In genomic region chr1:11617314-11617713, GRCh38 we compare ENCODE assay signal across 20 cellular contexts. TPM values are rescaled to one million over a fixed set of nuclear protein-coding genes. Genes with fewer than 3 reads are reported as not detected.
DNase-seq lines count a peak whose midpoint lies in the region; ATAC-seq and TF ChIP-seq lines count a peak whose summit lies in the region.
"Had no signal": no experiment of that assay in that cellular context is flagged by ENCODE, and none has a peak within 500 bp of the region (broad histone marks: within the 10 kb centered on the region; RNA-seq: fewer than 3 reads in every experiment).

No MANE protein-coding gene starts in this region.

- no peak overlapping the region for H3K4ac ChIP-seq in neuronal stem cell (ENCODE audit: low read length)

- no peak overlapping the region for H2BK15ac ChIP-seq in neuronal stem cell (ENCODE audit: low read length)

- no peaks in the 10 kb centered on the region for H3K36me3 ChIP-seq in neuronal stem cell (replicated peaks in 1 of 2; ENCODE audit: control insufficient read depth in 2 of 2, insufficient read depth in 2 of 2, low read length in 2 of 2)
- H3K36me3 ChIP-seq: esophagus squamous epithelium, thoracic aorta had no signal

- H3K79me1 ChIP-seq in neuronal stem cell (ENCODE audit: low read depth, low read length) = no peaks in the 10 kb centered on the region

- in situ Hi-C loops in G401 (cut with HindIII; ENCODE audit: low sequenced_read_pairs) = no loop called here

- no peak overlapping the region for H3K4me3 ChIP-seq in neuronal stem cell (ENCODE audit: low read length in 2 of 2)
- H3K4me3 ChIP-seq: dorsolateral prefrontal cortex, esophagus squamous epithelium, smooth muscle cell, thoracic aorta had no signal

- H2BK12ac ChIP-seq in neuronal stem cell (ENCODE audit: low read length) = no peak overlapping the region

- no peak overlapping the region for H3K14ac ChIP-seq in neuronal stem cell (ENCODE audit: low read length)

- no CpG with 5 or more reads among the region's 7 CpGs for WGBS in neuronal stem cell (ENCODE audit: extremely low coverage in 2 of 2, insufficient read length in 2 of 2, insufficient replicate concordance in 1 of 2), 2 donors

- no peak overlapping the region for H3K27ac ChIP-seq in neuronal stem cell (replicated peaks; ENCODE audit: low read length)
- H3K27ac ChIP-seq: dorsolateral prefrontal cortex, esophagus squamous epithelium, thoracic aorta had no signal

- H3K4me2 ChIP-seq in neuronal stem cell (ENCODE audit: insufficient read depth, low read length, poor library complexity, severe bottlenecking) = no peak overlapping the region
- H3K4me2 ChIP-seq: smooth muscle cell had no signal

- H3K4me1 ChIP-seq in neuronal stem cell (ENCODE audit: control insufficient read depth in 2 of 2, insufficient read depth in 1 of 2, low read depth in 1 of 2, low read length in 2 of 2) = peaks cover 0 to 7% of the 10 kb centered on the region in 2 donors
- H3K4me1 ChIP-seq: esophagus squamous epithelium had no signal

- intact Hi-C loops in posterior vena cava (cut with DNase I) (no loop called here), left cardiac atrium (cut with DNase I) (no loop called here)

- DNase-seq in G401 (ENCODE audit: low spot score) = peak; percentile 13
- peak; percentile 40 for DNase-seq in NCI-H1694 (lab: John Stamatoyannopoulos, UW)
- peak; percentile 80 for DNase-seq in RPMI8226
- DNase-seq in neuronal stem cell (ENCODE audit: low spot score) = no peak
- no peak for DNase-seq in posterior vena cava (ENCODE audit: low spot score)
- DNase-seq in left cardiac atrium = no peak
- DNase-seq: activated CD4-positive, CD25-positive, alpha-beta regulatory T cell; activated CD8-positive, alpha-beta memory T cell treated with anti-CD3 and anti-CD28 coated beads for 24 hours; activated naive CD8-positive, alpha-beta T cell treated with anti-CD3 and anti-CD28 coated beads, Interleukin-2, amount 50 U/mL, for 24 hours; C1 segment of cervical spinal cord; DND-41; dorsolateral prefrontal cortex; esophagus squamous epithelium; H7; naive B cell; NCI-H1436 had no signal

- H3K23ac ChIP-seq in neuronal stem cell (ENCODE audit: low read depth, low read length, poor library complexity) = no peak overlapping the region

- TF ChIP-seq POLR2A in GM18505 (IDR thresholded peaks at IDR 0.05; ENCODE audit: borderline replicate concordance, extremely low read depth, insufficient read depth, insufficient read length) = no peak

- ATAC-seq in GM18505 (IDR thresholded peaks at IDR 0.05; ENCODE audit: unreplicated experiment) (no peak), left cardiac atrium (no peak)
- ATAC-seq: activated naive CD8-positive, alpha-beta T cell treated with anti-CD3 and anti-CD28 coated beads, Interleukin-2, amount 50 U/mL, for 24 hours had no signal

- no peak overlapping the region for H2BK120ac ChIP-seq in neuronal stem cell (ENCODE audit: low read depth, low read length)

- peak overlapping the region; percentile 61 for H3K18ac ChIP-seq in neuronal stem cell (ENCODE audit: low read length)

- H3K27me3 ChIP-seq in neuronal stem cell (ENCODE audit: control insufficient read depth in 3 of 3, insufficient read depth in 3 of 3, low read depth in 1 of 3, low read length in 3 of 3) = peaks cover 0 to 24% (median under 1%) of the 10 kb centered on the region in 3 experiments

- no peak overlapping the region for H4K8ac ChIP-seq in neuronal stem cell (ENCODE audit: low read depth, low read length)

- no peak overlapping the region for H2AFZ ChIP-seq in neuronal stem cell (ENCODE audit: low read length)

- H2BK5ac ChIP-seq in neuronal stem cell (ENCODE audit: low read length) = no peak overlapping the region

- no peak overlapping the region for H4K91ac ChIP-seq in neuronal stem cell (ENCODE audit: low read depth, low read length, poor library complexity)

- peak overlapping the region; percentile 6 for H2AK5ac ChIP-seq in neuronal stem cell (ENCODE audit: low read depth, low read length)

- H3K9ac ChIP-seq in neuronal stem cell (ENCODE audit: low read depth, low read length, poor library complexity) = no peak overlapping the region

- H3K9me3 ChIP-seq in neuronal stem cell (replicated peaks in 1 of 2; ENCODE audit: control insufficient read depth in 2 of 2, insufficient read depth in 1 of 2, low read depth in 1 of 2, low read length in 2 of 2) = no peaks in the 10 kb centered on the region
- H3K9me3 ChIP-seq: esophagus squamous epithelium, thoracic aorta had no signal

RNA-seq across cellular contexts. Expression of gene FBXO2, which starts 36.9 kb away (rescaled TPM):
- total RNA-seq in G401 (2014; rRNA removed; shearing (Covaris generic)) = 138 and 175 TPM in 2 replicates
- 7.1 TPM for polyA plus RNA-seq in neuronal stem cell (2013, experiment 1 of 2)
- 7.2 TPM for polyA plus RNA-seq in neuronal stem cell (2013, experiment 2 of 2)
- 1 to 10 TPM; 1.9 to 3.0 TPM for total RNA-seq in posterior vena cava
- total RNA-seq in left cardiac atrium = 1 to 10 TPM; 3.9 to 7.9 TPM
- total RNA-seq: LHCN-M2 had no signal

RNA-seq across cellular contexts. Expression of gene FBXO44, which starts 37.4 kb away (rescaled TPM):
- total RNA-seq in G401 (2014; rRNA removed; shearing (Covaris generic)) = 37.7 and 39.7 TPM in 2 replicates
- polyA plus RNA-seq in neuronal stem cell (2013, experiment 1 of 2) = 16.4 TPM
- 16.6 TPM for polyA plus RNA-seq in neuronal stem cell (2013, experiment 2 of 2)
- total RNA-seq in posterior vena cava = 10 to 100 TPM; 11.6 to 14.1 TPM
- total RNA-seq in left cardiac atrium = 10 to 100 TPM; 18.7 to 22.3 TPM

RNA-seq across cellular contexts. Expression of gene FBXO6, which starts 46.7 kb away (rescaled TPM):
- 3.1 TPM in 1 of 2 replicates, not detected in the other for total RNA-seq in G401 (2014; rRNA removed; shearing (Covaris generic))
- 1.4 TPM for polyA plus RNA-seq in neuronal stem cell (2013, experiment 1 of 2)
- 1.5 TPM for polyA plus RNA-seq in neuronal stem cell (2013, experiment 2 of 2)
- total RNA-seq in posterior vena cava = 1 to 10 TPM; 5.5 to 6.0 TPM
- total RNA-seq in left cardiac atrium = 1 to 10 TPM; 6.1 to 7.4 TPM

Comparison
In these comparisons a context has a peak if more than half of its experiments do, and no peak if none do; other contexts are left out.
1. DNase-seq: peak in G401 (single experiment), NCI-H1694 (single experiment) and RPMI8226 (single experiment); none in neuronal stem cell (single experiment), posterior vena cava (single experiment) and left cardiac atrium (single experiment).
2. RNA of gene FBXO2, which starts 36.9 kb away (total RNA-seq): 138 to 175 TPM in G401; 3.9 to 7.9 TPM in left cardiac atrium and 1.9 to 3.0 TPM in posterior vena cava; every median in the first group is over 10 times any median in the second.